ENCODE assay signal across 11 cellular contexts in genomic region chr2:43196773-43197567, GRCh38.
DNase-seq lines count a peak whose midpoint lies in the region; ATAC-seq and TF ChIP-seq lines count a peak whose summit lies in the region.
"Had no signal": no experiment of that assay in that cellular context is flagged by ENCODE, and none has a peak within 500 bp of the region (broad histone marks: within the 10 kb centered on the region; RNA-seq: fewer than 3 reads in every experiment).

No MANE protein-coding gene starts in this region.

- peaks cover 3% of the 10 kb centered on the region for H3K9me3 ChIP-seq in WERI-Rb-1 (ENCODE audit: severe bottlenecking)

- DNase-seq in T-helper 2 cell treated with Interferon-gamma antibody and Interleukin-4, amounts not matched to agents 5 μg/mL and 100 μg/mL, for 36 hours (ENCODE audit: low spot score): no peak
- DNase-seq in T-helper 2 cell (no peak), NB4 (ENCODE audit: low read depth) (peak; percentile 54), skeletal muscle cell (ENCODE audit: low read depth) (peak; percentile 24), WERI-Rb-1 (no peak)
- DNase-seq in central memory CD8-positive, alpha-beta T cell (ENCODE audit: low spot score in 2 of 2): no peak
- DNase-seq: activated CD8-positive, alpha-beta memory T cell treated with anti-CD3 and anti-CD28 coated beads, Interleukin-2, amount 50 U/mL, for 48 hours; GF-D8; NCI-H2029 treated with DMSO at 0.1 percent for 48 hours had no signal

- no peaks in the 10 kb centered on the region for H3K9me3 Mint-ChIP-seq in T-helper 2 cell treated with Interferon-gamma antibody and Interleukin-4, amounts not matched to agents 5 μg/mL and 100 μg/mL, for 36 hours
- H3K9me3 Mint-ChIP-seq in central memory CD8-positive, alpha-beta T cell: no peaks in the 10 kb centered on the region

- H3K4me3 ChIP-seq in NB4 (ENCODE audit: low read depth, low read length) (no peak overlapping the region), skeletal muscle cell (ENCODE audit: low read depth, low read length) (no peak overlapping the region), WERI-Rb-1 (ENCODE audit: low read depth, low read length) (no peak overlapping the region)

- no peaks in the 10 kb centered on the region for H3K27me3 ChIP-seq in WERI-Rb-1 (ENCODE audit: insufficient read depth, low read depth, severe bottlenecking)

- TF ChIP-seq CTCF in NB4 (IDR thresholded peaks at IDR 0.05; ENCODE audit: low read depth, low read length) (no peak), WERI-Rb-1 (IDR thresholded peaks at IDR 0.05; ENCODE audit: low read depth, low read length) (no peak)

- H3K36me3 ChIP-seq in WERI-Rb-1: no peaks in the 10 kb centered on the region

- no peak overlapping the region for H3K27ac ChIP-seq in WERI-Rb-1

- peaks cover 3% of the 10 kb centered on the region for H3K36me3 Mint-ChIP-seq in T-helper 2 cell treated with Interferon-gamma antibody and Interleukin-4, amounts not matched to agents 5 μg/mL and 100 μg/mL, for 36 hours (ENCODE audit: low read depth)
- H3K36me3 Mint-ChIP-seq in central memory CD8-positive, alpha-beta T cell (ENCODE audit: insufficient read depth): peaks cover 8% of the 10 kb centered on the region

- peaks cover 46% of the 10 kb centered on the region for H3K4me1 Mint-ChIP-seq in T-helper 2 cell treated with Interferon-gamma antibody and Interleukin-4, amounts not matched to agents 5 μg/mL and 100 μg/mL, for 36 hours (ENCODE audit: low read depth)
- H3K4me1 Mint-ChIP-seq in central memory CD8-positive, alpha-beta T cell: peaks cover 54% of the 10 kb centered on the region

- TF ChIP-seq POLR2A in NB4 (IDR thresholded peaks at IDR 0.05; ENCODE audit: extremely low read depth, insufficient read length): no peak

- peak overlapping the region; percentile 50 for H3K4me3 Mint-ChIP-seq in T-helper 2 cell treated with Interferon-gamma antibody and Interleukin-4, amounts not matched to agents 5 μg/mL and 100 μg/mL, for 36 hours
- H3K4me3 Mint-ChIP-seq in central memory CD8-positive, alpha-beta T cell: peak overlapping the region; percentile 60

- H3K27me3 Mint-ChIP-seq in T-helper 2 cell treated with Interferon-gamma antibody and Interleukin-4, amounts not matched to agents 5 μg/mL and 100 μg/mL, for 36 hours (ENCODE audit: low read depth): no peaks in the 10 kb centered on the region
- no peaks in the 10 kb centered on the region for H3K27me3 Mint-ChIP-seq in central memory CD8-positive, alpha-beta T cell

- ATAC-seq in central memory CD8-positive, alpha-beta T cell (replicated peaks; ENCODE audit: extremely low read depth, poor library complexity, severe bottlenecking): no peak
- ATAC-seq in GM21515 (IDR thresholded peaks at IDR 0.05; ENCODE audit: unreplicated experiment) (no peak), GM18498 (IDR thresholded peaks at IDR 0.05; ENCODE audit: unreplicated experiment) (no peak)

- H3K27ac Mint-ChIP-seq in T-helper 2 cell treated with Interferon-gamma antibody and Interleukin-4, amounts not matched to agents 5 μg/mL and 100 μg/mL, for 36 hours: peak overlapping the region; percentile 88
- peak overlapping the region; percentile 99 for H3K27ac Mint-ChIP-seq in central memory CD8-positive, alpha-beta T cell (ENCODE audit: low read depth)

Comparison
In these comparisons a context has a peak if more than half of its experiments do, and no peak if none do; other contexts are left out.
1. DNase-seq: peak in NB4 (single experiment) and skeletal muscle cell (single experiment); none in T-helper 2 cell treated with Interferon-gamma antibody and Interleukin-4, amounts not matched to agents 5 μg/mL and 100 μg/mL, for 36 hours (single experiment), T-helper 2 cell (0 of 5), central memory CD8-positive, alpha-beta T cell (0 of 2) and WERI-Rb-1 (single experiment).